Comparison of ENCODE assay signal across 8 cellular contexts in genomic region chr11:102560555-102561011, GRCh38. TPM values are rescaled to one million over a fixed set of nuclear protein-coding genes. Genes with fewer than 3 reads are reported as not detected.
A peak's percentile ranks its signal among the peaks of the same experiment; 100 is the strongest.
DNase-seq lines count a peak whose midpoint lies in the region; ATAC-seq and TF ChIP-seq lines count a peak whose summit lies in the region.

No MANE protein-coding gene starts in this region.

- WGBS in H9 (ENCODE audit: extremely low coverage, insufficient read length, low lambda C conversion rate): no CpG with 5 or more reads among the region's 6 CpGs

- no peaks in the 10 kb centered on the region for H3K27me3 ChIP-seq in H9 (ENCODE audit: insufficient read depth, low read length)

- no peak overlapping the region for H2AK5ac ChIP-seq in H9 (ENCODE audit: insufficient read length, low read length)

- H4K91ac ChIP-seq in H9 (ENCODE audit: insufficient read length, low read depth, low read length): no peak overlapping the region

- peak overlapping the region; percentile 17; the same call in 1 of the 2 replicates for H3K4me3 ChIP-seq in GM12864 (ENCODE audit: low read depth, low read length)
- H3K4me3 ChIP-seq in Jurkat, Clone E6-1 (ENCODE audit: low read length): peak overlapping the region; percentile 0; the same call in 1 of the 2 replicates

- no peaks in the 10 kb centered on the region for H3K79me2 ChIP-seq in H9 (ENCODE audit: insufficient read depth, low read length)

- H4K20me1 ChIP-seq in H9 (ENCODE audit: control insufficient read depth, insufficient read depth, insufficient read length): no peaks in the 10 kb centered on the region

- H3K4me1 Mint-ChIP-seq in activated naive CD8-positive, alpha-beta T cell treated with anti-CD3 and anti-CD28 coated beads, Interleukin-2, amount 50 U/mL, for 24 hours: peaks cover 49% of the 10 kb centered on the region
- H3K4me1 Mint-ChIP-seq in mesothelial cell of epicardium (no peaks in the 10 kb centered on the region), H9 (peaks cover 10 to 16% of the 10 kb centered on the region in 2 experiments)

- H2AFZ ChIP-seq in H9 (ENCODE audit: low read length): no peak overlapping the region

- no peak overlapping the region for H3K18ac ChIP-seq in H9 (ENCODE audit: insufficient read length, low read depth, low read length)

- no peak for TF ChIP-seq CTCF in GM12864 (IDR thresholded peaks at IDR 0.05; ENCODE audit: low read depth, low read length, missing control alignments)
- no peak for TF ChIP-seq CTCF in mesothelial cell of epicardium (IDR thresholded peaks at IDR 0.05; ENCODE audit: unreplicated experiment)
- no peak for TF ChIP-seq CTCF in H9 (conservative IDR thresholded peaks at IDR 0.05)

- ATAC-seq in GM21717 (IDR thresholded peaks at IDR 0.05; ENCODE audit: unreplicated experiment): peak; percentile 80
- ATAC-seq in activated naive CD8-positive, alpha-beta T cell treated with anti-CD3 and anti-CD28 coated beads, Interleukin-2, amount 50 U/mL, for 24 hours: peak; percentile 58

- no peak overlapping the region for H2BK120ac ChIP-seq in H9 (ENCODE audit: low read depth, low read length, poor library complexity, severe bottlenecking)

- peak; percentile 71 for DNase-seq in GM12864 (ENCODE audit: low read depth)
- peak; percentile 52 for DNase-seq in Jurkat, Clone E6-1 (ENCODE audit: low read depth, low spot score)
- DNase-seq in activated naive CD8-positive, alpha-beta T cell treated with anti-CD3 and anti-CD28 coated beads, Interleukin-2, amount 50 U/mL, for 24 hours: no peak
- DNase-seq in mesothelial cell of epicardium (ENCODE audit: low spot score in 2 of 2, unreplicated experiment in 2 of 2): no peak
- no peak for DNase-seq in NCI-H2196 (lab: John Stamatoyannopoulos, UW; ENCODE audit: unreplicated experiment)
- no peak for DNase-seq in H9
- DNase-seq in DMS53 treated with DMSO at 0.1 percent for 48 hours (lab: John Stamatoyannopoulos, UW; ENCODE audit: unreplicated experiment): no peak

- no peak overlapping the region for H3K27ac ChIP-seq in H9 (ENCODE audit: insufficient read length, low read depth, low read length)

- H3K9me3 ChIP-seq in H9 (ENCODE audit: control insufficient read depth, low read depth, low read length): no peaks in the 10 kb centered on the region

- no peaks in the 10 kb centered on the region for H3K27me3 Mint-ChIP-seq in activated naive CD8-positive, alpha-beta T cell treated with anti-CD3 and anti-CD28 coated beads, Interleukin-2, amount 50 U/mL, for 24 hours
- no peaks in the 10 kb centered on the region for H3K27me3 Mint-ChIP-seq in mesothelial cell of epicardium (ENCODE audit: low read depth)
- H3K27me3 Mint-ChIP-seq in H9 (ENCODE audit: low read depth): no peaks in the 10 kb centered on the region

- no peak overlapping the region for H4K8ac ChIP-seq in H9 (replicated peaks; ENCODE audit: insufficient read length, low read depth, low read length)

- H2BK20ac ChIP-seq in H9 (ENCODE audit: low read depth, low read length, poor library complexity, severe bottlenecking): no peak overlapping the region

- H3K9ac ChIP-seq in H9 (ENCODE audit: extremely low read depth, insufficient read length, low read length): no peak overlapping the region

- H3K79me1 ChIP-seq in H9 (ENCODE audit: insufficient read depth, low read depth, low read length, poor library complexity, severe bottlenecking): no peaks in the 10 kb centered on the region

- H3T11ph ChIP-seq in H9 (ENCODE audit: low read length): no peak overlapping the region

- no peak overlapping the region for H2BK12ac ChIP-seq in H9 (ENCODE audit: insufficient read length, low read depth, low read length)

- peak overlapping the region; percentile 68 for H3K27ac Mint-ChIP-seq in activated naive CD8-positive, alpha-beta T cell treated with anti-CD3 and anti-CD28 coated beads, Interleukin-2, amount 50 U/mL, for 24 hours
- H3K27ac Mint-ChIP-seq in mesothelial cell of epicardium: peak overlapping the region; percentile 26
- no peak overlapping the region for H3K27ac Mint-ChIP-seq in H9

- no peak overlapping the region for H2BK15ac ChIP-seq in H9 (ENCODE audit: low read depth, low read length)

- H3K56ac ChIP-seq in H9 (ENCODE audit: insufficient read length, low read depth, low read length): no peak overlapping the region

- no peak overlapping the region for H4K5ac ChIP-seq in H9 (ENCODE audit: insufficient read length, low read depth, low read length)

- no peaks in the 10 kb centered on the region for H3K9me3 Mint-ChIP-seq in activated naive CD8-positive, alpha-beta T cell treated with anti-CD3 and anti-CD28 coated beads, Interleukin-2, amount 50 U/mL, for 24 hours
- H3K9me3 Mint-ChIP-seq in mesothelial cell of epicardium (no peaks in the 10 kb centered on the region), H9 (peaks cover 0 to 2% of the 10 kb centered on the region in 2 experiments; a peak in 1 of 5 replicates)

- H3K23me2 ChIP-seq in H9 (ENCODE audit: insufficient read length, low read depth, low read length, poor library complexity, severe bottlenecking): no peaks in the 10 kb centered on the region

- H3K4me1 ChIP-seq in H9 (ENCODE audit: insufficient read depth, low read length): no peaks in the 10 kb centered on the region; the same call in 1 of the 2 replicates

- H2BK5ac ChIP-seq in H9 (ENCODE audit: insufficient read length, low read length): no peak overlapping the region

- H3K4me2 ChIP-seq in H9 (ENCODE audit: insufficient read depth, insufficient read length, low read length): no peak overlapping the region

- H3K4me3 Mint-ChIP-seq in activated naive CD8-positive, alpha-beta T cell treated with anti-CD3 and anti-CD28 coated beads, Interleukin-2, amount 50 U/mL, for 24 hours: peak overlapping the region; percentile 67
- H3K4me3 Mint-ChIP-seq in mesothelial cell of epicardium (peak overlapping the region; percentile 16), H9 (no peak overlapping the region)

- H3K23ac ChIP-seq in H9 (ENCODE audit: insufficient read length, low read depth, low read length): no peak overlapping the region

- H3K4ac ChIP-seq in H9 (ENCODE audit: low read depth, low read length): no peak overlapping the region

- H3K36me3 Mint-ChIP-seq in activated naive CD8-positive, alpha-beta T cell treated with anti-CD3 and anti-CD28 coated beads, Interleukin-2, amount 50 U/mL, for 24 hours (ENCODE audit: low read depth): peaks cover 4% of the 10 kb centered on the region
- H3K36me3 Mint-ChIP-seq in mesothelial cell of epicardium (no peaks in the 10 kb centered on the region), H9 (ENCODE audit: insufficient read depth in 1 of 3, low read depth in 3 of 3) (no peaks in the 10 kb centered on the region)

- H3K14ac ChIP-seq in H9 (ENCODE audit: insufficient read depth, low read length): no peak overlapping the region

RNA-seq across cellular contexts. Expression of gene MMP7, which starts 30.0 kb away (rescaled TPM):
- polyA plus RNA-seq in Jurkat, Clone E6-1 (2012; ENCODE audit: insufficient read depth, insufficient read length): not detected
- total RNA-seq in mesothelial cell of epicardium (0.20 TPM in 1 of 3 replicates, not detected in the others), H9 (2021) (not detected in 2 replicates)

Comparison
In these comparisons a context has a peak if more than half of its experiments do, and no peak if none do; other contexts are left out.
1. DNase-seq: peak in GM12864 (single experiment) and Jurkat, Clone E6-1 (single experiment); none in activated naive CD8-positive, alpha-beta T cell treated with anti-CD3 and anti-CD28 coated beads, Interleukin-2, amount 50 U/mL, for 24 hours (single experiment), mesothelial cell of epicardium (0 of 2), NCI-H2196 (single experiment), H9 (single experiment) and DMS53 treated with DMSO at 0.1 percent for 48 hours (single experiment).
2. H3K27ac Mint-ChIP-seq: peak in activated naive CD8-positive, alpha-beta T cell treated with anti-CD3 and anti-CD28 coated beads, Interleukin-2, amount 50 U/mL, for 24 hours (single experiment) and mesothelial cell of epicardium (single experiment); none in H9 (0 of 3).
3. H3K4me3 Mint-ChIP-seq: peak in activated naive CD8-positive, alpha-beta T cell treated with anti-CD3 and anti-CD28 coated beads, Interleukin-2, amount 50 U/mL, for 24 hours (single experiment) and mesothelial cell of epicardium (single experiment); none in H9 (0 of 2).